ENCODE assay signal across 21 cellular contexts in genomic region chr4:1255699-1256098, GRCh38.
"Had no signal": no experiment of that assay in that cellular context is flagged by ENCODE, and none has a peak within 500 bp of the region (broad histone marks: within the 10 kb centered on the region; RNA-seq: fewer than 3 reads in every experiment).

No MANE protein-coding gene starts in this region.

- H3K9me2 ChIP-seq: SK-N-SH had no signal

- H3K4me1 ChIP-seq: ascending aorta had no signal

- H3K4me3 ChIP-seq: ascending aorta, breast epithelium, coronary artery, lung, spleen, tibial artery had no signal

- H3K9me3 ChIP-seq: breast epithelium had no signal

- DNase-seq: activated CD4-positive, alpha-beta T cell treated with anti-CD3 and anti-CD28 coated beads for 1 hour; activated CD4-positive, alpha-beta T cell treated with anti-CD3 and anti-CD28 coated beads, Interleukin-2, amount 50 U/mL, for 4 hours; activated CD8-positive, alpha-beta memory T cell treated with anti-CD3 and anti-CD28 coated beads, Interleukin-2, amount 50 U/mL, for 4 hours; activated effector memory CD4-positive, alpha-beta T cell treated with Interleukin-2 at 50 U/mL for 16 hours; erythroblast; foreskin melanocyte; glutamatergic neuron; hypothalamus; occipital lobe; posterior cingulate gyrus; retina; SK-N-SH; spleen; stimulated activated CD4-positive, alpha-beta T cell treated with anti-CD3 and anti-CD28 coated beads, Interleukin-4, amount 100 ng/mL, for 4 hours; stimulated activated naive B cell treated with anti-CD40 and anti-IgM and Interleukin-4, amounts not matched to agents 10 μg/mL and 1 μg/mL and 100 μg/mL, for 72 hours; substantia nigra; tibial artery had no signal

- H3K27ac ChIP-seq: ascending aorta, breast epithelium, coronary artery, tibial artery had no signal

- H3K36me3 ChIP-seq: breast epithelium, tibial artery had no signal

- H3K4me2 ChIP-seq: SK-N-SH had no signal

- H3K4me3 Mint-ChIP-seq: stimulated activated naive B cell treated with anti-CD40 and anti-IgM and Interleukin-4, amounts not matched to agents 10 μg/mL and 1 μg/mL and 100 μg/mL, for 72 hours had no signal

- H3K27ac Mint-ChIP-seq: stimulated activated naive B cell treated with anti-CD40 and anti-IgM and Interleukin-4, amounts not matched to agents 10 μg/mL and 1 μg/mL and 100 μg/mL, for 72 hours had no signal

- H3K27me3 ChIP-seq: ascending aorta, breast epithelium, spleen, tibial artery had no signal

- H3K27me3 Mint-ChIP-seq: stimulated activated naive B cell treated with anti-CD40 and anti-IgM and Interleukin-4, amounts not matched to agents 10 μg/mL and 1 μg/mL and 100 μg/mL, for 72 hours had no signal
